In genomic region chr5:143086851-143087637, GRCh38 we compare ENCODE assay signal across 10 cellular contexts.
DNase-seq lines count a peak whose midpoint lies in the region; ATAC-seq, FAIRE-seq and TF ChIP-seq lines count a peak whose summit lies in the region.
"Had no signal": no experiment of that assay in that cellular context is flagged by ENCODE, and none has a peak within 500 bp of the region (broad histone marks: within the 10 kb centered on the region; RNA-seq: fewer than 3 reads in every experiment).

No MANE protein-coding gene starts in this region.

- H3K4me1 ChIP-seq in CD8-positive, alpha-beta T cell (ENCODE audit: insufficient read depth, low read length), result no peaks in the 10 kb centered on the region
- H3K4me1 ChIP-seq: parathyroid adenoma had no signal

- no peaks in the 10 kb centered on the region for H3K4me1 Mint-ChIP-seq in CD8-positive, alpha-beta T cell (ENCODE audit: low read depth)
- H3K4me1 Mint-ChIP-seq: CD4-positive, CD25-positive, alpha-beta regulatory T cell had no signal

- POLR2A ChIA-PET in CD8-positive, alpha-beta T cell (lab: Charles Lee), result no interaction called here

- H3K27ac ChIP-seq in SK-N-MC, result peak overlapping the region; percentile 83
- H3K27ac ChIP-seq in CD8-positive, alpha-beta T cell (ENCODE audit: low read depth, low read length), result no peak overlapping the region
- H3K27ac ChIP-seq: parathyroid adenoma had no signal

- H3K27me3 ChIP-seq in CD8-positive, alpha-beta T cell (ENCODE audit: insufficient read depth, low read length), result no peaks in the 10 kb centered on the region

- no peak overlapping the region for H3K27ac Mint-ChIP-seq in CD8-positive, alpha-beta T cell
- H3K27ac Mint-ChIP-seq: CD4-positive, CD25-positive, alpha-beta regulatory T cell had no signal

- peaks cover 40% of the 10 kb centered on the region for H3K36me3 Mint-ChIP-seq in CD8-positive, alpha-beta T cell

- TF ChIP-seq CTCF in CD8-positive, alpha-beta T cell (IDR thresholded peaks at IDR 0.05), result no peak

- H3K9me3 Mint-ChIP-seq in CD8-positive, alpha-beta T cell, result no peaks in the 10 kb centered on the region

- H3K9ac ChIP-seq in SK-N-MC (ENCODE audit: insufficient read length), result no peak overlapping the region
- H3K9ac ChIP-seq: parathyroid adenoma had no signal

- no peaks in the 10 kb centered on the region for H3K9me3 ChIP-seq in SK-N-MC (ENCODE audit: low read depth, low read length)
- no peaks in the 10 kb centered on the region for H3K9me3 ChIP-seq in CD8-positive, alpha-beta T cell (ENCODE audit: low read length)

- H3K36me3 ChIP-seq in SK-N-MC (ENCODE audit: insufficient read depth, low read length), result no peaks in the 10 kb centered on the region
- H3K36me3 ChIP-seq in CD8-positive, alpha-beta T cell (ENCODE audit: insufficient read depth, low read length), result no peaks in the 10 kb centered on the region

- H3K27me3 Mint-ChIP-seq in CD8-positive, alpha-beta T cell (ENCODE audit: low read depth), result no peaks in the 10 kb centered on the region
- H3K27me3 Mint-ChIP-seq: CD4-positive, CD25-positive, alpha-beta regulatory T cell had no signal

- peak overlapping the region; percentile 55 for H3K4me3 ChIP-seq in SK-N-MC
- H3K4me3 ChIP-seq in CD8-positive, alpha-beta T cell (ENCODE audit: low read depth, low read length), result no peak overlapping the region

- no peak overlapping the region for H3K4me3 Mint-ChIP-seq in CD8-positive, alpha-beta T cell
- H3K4me3 Mint-ChIP-seq: CD4-positive, CD25-positive, alpha-beta regulatory T cell had no signal

- CTCF ChIA-PET in CD8-positive, alpha-beta T cell (lab: Charles Lee), result no interaction called here

- intact Hi-C loops in left ventricle myocardium superior (cut with micrococcal nuclease), result no loop called here
- intact Hi-C loops in CD8-positive, alpha-beta T cell (cut with DNase I, micrococcal nuclease), result no loop called here

- TF ChIP-seq POLR2A in H54 (IDR thresholded peaks at IDR 0.05; ENCODE audit: low read depth, low read length) (no peak), GM12891 (IDR thresholded peaks at IDR 0.05; ENCODE audit: low read depth, low read length) (no peak)

- FAIRE-seq in H54 (lab: Jason Lieb, UNC) (peak; percentile 23), GM12891 (lab: Jason Lieb, UNC) (no peak)

- ATAC-seq in left ventricle myocardium superior (peak; percentile 55), GM18868 (IDR thresholded peaks at IDR 0.05; ENCODE audit: unreplicated experiment) (no peak)
- no peak for ATAC-seq in CD8-positive, alpha-beta T cell

- peak; percentile 63 for DNase-seq in AG08395 (ENCODE audit: low spot score)
- DNase-seq in H54 (ENCODE audit: insufficient read length, low spot score), result peak; percentile 20
- DNase-seq in SK-N-MC (ENCODE audit: low read depth, low spot score), result peak; percentile 83
- no peak for DNase-seq in left ventricle myocardium superior
- no peak for DNase-seq in CD8-positive, alpha-beta T cell
- no peak for DNase-seq in GM12891 (ENCODE audit: insufficient read length, low spot score)
- DNase-seq in DMS153 (lab: John Stamatoyannopoulos, UW), result no peak
- DNase-seq: CD4-positive, CD25-positive, alpha-beta regulatory T cell had no signal

TF ChIP-seq in GM12891, 5 proteins besides CTCF, POLR2A, EP300 and RAD21:
- TF ChIP-seq POLR2AphosphoS5 (IDR thresholded peaks at IDR 0.05; ENCODE audit: low read depth, low read length) (no peak), SPI1 (IDR thresholded peaks at IDR 0.05; ENCODE audit: low read depth, low read length) (no peak), TAF1 (IDR thresholded peaks at IDR 0.05; ENCODE audit: low read depth, low read length) (no peak), POU2F2 (IDR thresholded peaks at IDR 0.05; ENCODE audit: low read depth, low read length) (no peak)

Comparison
In these comparisons a context has a peak if more than half of its experiments do, and no peak if none do; other contexts are left out.
1. DNase-seq: peak in AG08395 (single experiment), H54 (single experiment) and SK-N-MC (single experiment); none in left ventricle myocardium superior (single experiment), CD8-positive, alpha-beta T cell (0 of 7), GM12891 (single experiment) and DMS153 (single experiment).